10 cellular contexts compared by ENCODE assay signal in genomic region chr7:155951554-155952158, GRCh38.
DNase-seq lines count a peak whose midpoint lies in the region; ATAC-seq, FAIRE-seq and TF ChIP-seq lines count a peak whose summit lies in the region.
"Had no signal": no experiment of that assay in that cellular context is flagged by ENCODE, and none has a peak within 500 bp of the region (broad histone marks: within the 10 kb centered on the region; RNA-seq: fewer than 3 reads in every experiment).

No MANE protein-coding gene starts in this region.

- WGBS in mammary epithelial cell (ENCODE audit: low coverage, missing lambda C conversion rate): 2% methylated on average over 10 of the region's 21 CpGs
- 42% methylated on average over 21 of the region's 21 CpGs for WGBS in mesenchymal stem cell

- H4K20me1 ChIP-seq in mammary epithelial cell (ENCODE audit: insufficient read depth, low read length): no peaks in the 10 kb centered on the region

- no peak for FAIRE-seq in GM19239 (lab: Jason Lieb, UNC)

- H3K9me3 ChIP-seq in mammary epithelial cell (replicated peaks; ENCODE audit: insufficient read depth, low read length): no peaks in the 10 kb centered on the region
- H3K9me3 ChIP-seq in mesenchymal stem cell (ENCODE audit: control insufficient read depth, low read length): peaks cover 4% of the 10 kb centered on the region

- H3K79me1 ChIP-seq in mesenchymal stem cell (replicated peaks; ENCODE audit: low read length, poor library complexity, severe bottlenecking): no peaks in the 10 kb centered on the region

- no peaks in the 10 kb centered on the region for H3K36me3 Mint-ChIP-seq in activated T-cell treated with anti-CD3 and anti-CD28 coated beads, Interleukin-2, amount 50 U/mL, for 24 hours (ENCODE audit: low read depth)
- H3K36me3 Mint-ChIP-seq: IgD-negative memory B cell had no signal

- TF ChIP-seq CTCF in NB4 (IDR thresholded peaks at IDR 0.05; ENCODE audit: low read depth, low read length) (no peak), mammary epithelial cell (conservative IDR thresholded peaks at IDR 0.05 in 1 of 2, IDR thresholded peaks at IDR 0.05 in 1 of 2; ENCODE audit: extremely low read depth in 1 of 2, insufficient read depth in 1 of 2, low read depth in 1 of 2, low read length in 2 of 2) (no peak)

- peak overlapping the region; percentile 63 for H3K4me2 ChIP-seq in mammary epithelial cell (ENCODE audit: insufficient read depth, low read depth, low read length)
- H3K4me2 ChIP-seq in mesenchymal stem cell (ENCODE audit: low read length, poor library complexity, severe bottlenecking): no peak overlapping the region

- dilution Hi-C loops in mammary epithelial cell (cut with HindIII; ENCODE audit: low sequenced_read_pairs): no loop called here

- no peak overlapping the region for H4K91ac ChIP-seq in mesenchymal stem cell (ENCODE audit: low read length)

- in situ Hi-C loops in mammary epithelial cell (cut with MboI; ENCODE audit: low sequenced_read_pairs in 2 of 2): loop anchor here in 1 of 2 donors (5.0 kb wide), 1 partner anchor 34 kb away; no protein-coding TSS in a partner anchor

- H3K27ac Mint-ChIP-seq in activated T-cell treated with anti-CD3 and anti-CD28 coated beads, Interleukin-2, amount 50 U/mL, for 24 hours: no peak overlapping the region
- H3K27ac Mint-ChIP-seq: effector memory CD8-positive, alpha-beta T cell; IgD-negative memory B cell had no signal

- H2AFZ ChIP-seq in mammary epithelial cell (ENCODE audit: low read depth, low read length) (peak overlapping the region; percentile 57), mesenchymal stem cell (ENCODE audit: low read depth, low read length) (no peak overlapping the region)

- H2BK12ac ChIP-seq in mesenchymal stem cell (ENCODE audit: low read length in 2 of 2): no peak overlapping the region

- DNase-seq in AG08396 (ENCODE audit: low spot score) (peak; percentile 16), NB4 (ENCODE audit: low read depth) (peak; percentile 79), mammary epithelial cell (peak; percentile 93), mesenchymal stem cell (peak; percentile 87), GM19239 (ENCODE audit: insufficient read length, low spot score) (no peak), NCI-H2171 treated with DMSO at 0.1 percent for 48 hours (lab: John Stamatoyannopoulos, UW) (no peak)
- no peak for DNase-seq in activated T-cell treated with anti-CD3 and anti-CD28 coated beads, Interleukin-2, amount 50 U/mL, for 24 hours
- DNase-seq: effector memory CD8-positive, alpha-beta T cell had no signal

- no peak overlapping the region for H4K8ac ChIP-seq in mesenchymal stem cell (ENCODE audit: low read length)

- no peaks in the 10 kb centered on the region for H3K36me3 ChIP-seq in mammary epithelial cell (ENCODE audit: insufficient read depth, low read length)
- no peaks in the 10 kb centered on the region for H3K36me3 ChIP-seq in mesenchymal stem cell (ENCODE audit: control insufficient read depth in 1 of 2, insufficient read depth in 2 of 2, low read depth in 1 of 2, low read length in 2 of 2)

- ATAC-seq in HG02884 (IDR thresholded peaks at IDR 0.05; ENCODE audit: unreplicated experiment): no peak
- ATAC-seq: effector memory CD8-positive, alpha-beta T cell had no signal

- TF ChIP-seq POLR2A in NB4 (IDR thresholded peaks at IDR 0.05; ENCODE audit: extremely low read depth, insufficient read length): no peak

- peaks cover 15% of the 10 kb centered on the region for H3K27me3 Mint-ChIP-seq in activated T-cell treated with anti-CD3 and anti-CD28 coated beads, Interleukin-2, amount 50 U/mL, for 24 hours

- no peak overlapping the region for H3K4ac ChIP-seq in mesenchymal stem cell (ENCODE audit: low read depth in 1 of 2, low read length in 2 of 2)

- H3K4me3 ChIP-seq in NB4 (ENCODE audit: low read depth, low read length) (no peak overlapping the region), mammary epithelial cell (replicated peaks in 1 of 3; ENCODE audit: insufficient read depth in 1 of 3, low read depth in 2 of 3, low read length in 3 of 3) (peak overlapping the region in 1 of 3 experiments; percentile 19), mesenchymal stem cell (ENCODE audit: insufficient read depth in 1 of 2, low read depth in 1 of 2, low read length in 2 of 2) (no peak overlapping the region)

- H3K9ac ChIP-seq in mammary epithelial cell (ENCODE audit: insufficient read depth, low read length) (peak overlapping the region; percentile 35), mesenchymal stem cell (ENCODE audit: low read length) (no peak overlapping the region)

- no peaks in the 10 kb centered on the region for H3K79me2 ChIP-seq in mammary epithelial cell (ENCODE audit: insufficient read depth, low read length)

- no peaks in the 10 kb centered on the region for H3K9me3 Mint-ChIP-seq in activated T-cell treated with anti-CD3 and anti-CD28 coated beads, Interleukin-2, amount 50 U/mL, for 24 hours
- H3K9me3 Mint-ChIP-seq: effector memory CD8-positive, alpha-beta T cell had no signal

- H3K4me1 ChIP-seq in mammary epithelial cell (ENCODE audit: insufficient read depth, low read length) (peaks cover 26% of the 10 kb centered on the region), mesenchymal stem cell (ENCODE audit: control insufficient read depth, insufficient read depth, low read depth, low read length) (peaks cover 19% of the 10 kb centered on the region)

- peak overlapping the region; percentile 77 for H3K27ac ChIP-seq in mammary epithelial cell (ENCODE audit: insufficient read depth, low read depth, low read length)
- H3K27ac ChIP-seq in mesenchymal stem cell (ENCODE audit: low read length, poor library complexity, severe bottlenecking): peak overlapping the region; percentile 90

- peak overlapping the region; percentile 54 for H2BK5ac ChIP-seq in mesenchymal stem cell (ENCODE audit: low read depth, low read length, poor library complexity, severe bottlenecking)

- BruUV-seq in mammary epithelial cell (replicated peaks; lab: Mats Ljungman, UMichigan): no TSS peak

- H3K4me3 Mint-ChIP-seq in activated T-cell treated with anti-CD3 and anti-CD28 coated beads, Interleukin-2, amount 50 U/mL, for 24 hours: no peak overlapping the region
- H3K4me3 Mint-ChIP-seq: effector memory CD8-positive, alpha-beta T cell had no signal

- no peak overlapping the region for H2BK120ac ChIP-seq in mesenchymal stem cell (ENCODE audit: low read depth, low read length)

- H2BK15ac ChIP-seq in mesenchymal stem cell (ENCODE audit: low read depth, poor library complexity, severe bottlenecking): no peak overlapping the region

- H2AK5ac ChIP-seq in mesenchymal stem cell (ENCODE audit: low read length, severe bottlenecking): peak overlapping the region; percentile 69

- peaks cover 4% of the 10 kb centered on the region for H3K4me1 Mint-ChIP-seq in activated T-cell treated with anti-CD3 and anti-CD28 coated beads, Interleukin-2, amount 50 U/mL, for 24 hours (ENCODE audit: low read depth)
- H3K4me1 Mint-ChIP-seq: IgD-negative memory B cell had no signal

- intact Hi-C loops in mammary epithelial cell (cut with micrococcal nuclease): loop anchor here (1.0 kb wide), 2 partner anchors 11 to 32 kb away; no protein-coding TSS in a partner anchor

- no peak overlapping the region for H3K14ac ChIP-seq in mesenchymal stem cell (ENCODE audit: low read length in 2 of 2)

- H3K18ac ChIP-seq in mesenchymal stem cell (ENCODE audit: low read depth in 1 of 2, low read length in 2 of 2): no peak overlapping the region

- CTCF ChIA-PET in mammary epithelial cell (lab: Charles Lee; ENCODE audit: low non-redundant PET): no interaction called here

- no peaks in the 10 kb centered on the region for H3K27me3 ChIP-seq in mammary epithelial cell (ENCODE audit: insufficient read depth, low read length)
- H3K27me3 ChIP-seq in mesenchymal stem cell (ENCODE audit: control insufficient read depth in 1 of 2, insufficient read depth in 1 of 2, low read length in 2 of 2): no peaks in the 10 kb centered on the region

- H3K23ac ChIP-seq in mesenchymal stem cell (ENCODE audit: low read length in 2 of 2): no peak overlapping the region

Comparison
In these comparisons a context has a peak if more than half of its experiments do, and no peak if none do; other contexts are left out.
1. DNase-seq: peak in AG08396 (single experiment), NB4 (single experiment), mammary epithelial cell (single experiment) and mesenchymal stem cell (single experiment); none in GM19239 (single experiment), NCI-H2171 treated with DMSO at 0.1 percent for 48 hours (single experiment) and activated T-cell treated with anti-CD3 and anti-CD28 coated beads, Interleukin-2, amount 50 U/mL, for 24 hours (single experiment).